15 cellular contexts compared by ENCODE assay signal in the genomic region with DNA sequence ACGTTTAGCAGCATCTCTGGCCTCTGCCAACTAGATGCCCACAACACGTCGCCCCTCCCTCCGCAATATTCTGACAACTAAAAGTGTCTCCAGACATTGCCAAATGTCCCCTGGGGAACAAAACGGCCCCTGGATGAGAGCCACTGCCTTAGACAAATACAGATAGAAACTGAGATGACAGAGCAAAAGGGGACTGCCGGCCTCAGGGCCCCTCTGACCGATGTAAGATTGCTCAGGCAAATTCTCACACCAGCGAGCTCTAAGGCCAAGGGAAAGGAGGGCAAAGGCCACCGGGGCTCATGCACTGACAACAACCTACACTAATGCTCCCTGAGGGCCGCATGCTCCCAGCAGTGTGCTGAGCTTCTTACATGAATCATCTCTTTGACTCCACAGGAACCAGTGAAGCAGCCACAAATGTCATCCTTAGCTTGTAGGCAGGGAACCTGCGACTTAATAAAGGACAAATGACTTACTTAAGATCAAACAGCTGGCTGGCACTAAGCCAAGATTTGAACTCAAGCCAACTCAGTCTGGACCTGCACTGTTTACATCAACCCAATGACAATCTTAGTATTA.
A peak's percentile ranks its signal among the peaks of the same experiment; 100 is the strongest.
DNase-seq lines count a peak whose midpoint lies in the region; ATAC-seq, FAIRE-seq and TF ChIP-seq lines count a peak whose summit lies in the region.
"Had no signal": no experiment of that assay in that cellular context is flagged by ENCODE, and none has a peak within 500 bp of the region (broad histone marks: within the 10 kb centered on the region; RNA-seq: fewer than 3 reads in every experiment).

No MANE protein-coding gene starts in this region.

- TF ChIP-seq EP300 in A549 (IDR thresholded peaks at IDR 0.05): no peak

- H3K27me3 ChIP-seq in adipocyte (replicated peaks; ENCODE audit: control insufficient read depth, insufficient read depth, low read length) (no peaks in the 10 kb centered on the region), left ventricle myocardium inferior (ENCODE audit: low read depth) (no peaks in the 10 kb centered on the region), Karpas-422 (ENCODE audit: low read length) (no peaks in the 10 kb centered on the region)
- H3K27me3 ChIP-seq: ascending aorta had no signal

- H3K9me3 ChIP-seq in A549: no peaks in the 10 kb centered on the region
- no peaks in the 10 kb centered on the region for H3K9me3 ChIP-seq in adipocyte (ENCODE audit: control insufficient read depth, low read length)
- no peaks in the 10 kb centered on the region for H3K9me3 ChIP-seq in left ventricle myocardium inferior (replicated peaks)
- no peaks in the 10 kb centered on the region for H3K9me3 ChIP-seq in Karpas-422 (ENCODE audit: low read length)
- H3K9me3 ChIP-seq: ascending aorta; BLaER1 treated with 17β-estradiol and CSF1 and Interleukin-3, amounts not matched to agents 10 nM and 100 nM had no signal

- peak; percentile 54 to 71; a peak in 5 of 6 replicates for ATAC-seq in A549

- POLR2A ChIA-PET in A549 (lab: Yijun Ruan, JAX) (interaction anchor here (0.5 kb wide), 1 partner anchor 9 kb away, joined by 3 read pairs; no protein-coding TSS in a partner anchor), HEK293T (lab: Yijun Ruan, JAX) (no interaction called here)

- H3K36me3 ChIP-seq in adipocyte (ENCODE audit: control insufficient read depth, insufficient read depth, low read length, severe bottlenecking): no peaks in the 10 kb centered on the region
- H3K36me3 ChIP-seq in left ventricle myocardium inferior: no peaks in the 10 kb centered on the region
- H3K36me3 ChIP-seq in Karpas-422 (ENCODE audit: insufficient read depth, low read length): no peaks in the 10 kb centered on the region
- H3K36me3 ChIP-seq: ascending aorta; BLaER1 treated with 17β-estradiol and CSF1 and Interleukin-3, amounts not matched to agents 10 nM and 100 nM had no signal

- 29% methylated on average over 11 of the region's 11 CpGs for WGBS in A549 (ENCODE audit: missing lambda C conversion rate)

- H3K4me3 ChIP-seq in A549 (no peak overlapping the region), adipocyte (ENCODE audit: low read length) (no peak overlapping the region), left ventricle myocardium inferior (no peak overlapping the region), Karpas-422 (ENCODE audit: low read length) (no peak overlapping the region)
- H3K4me3 ChIP-seq: ascending aorta; BLaER1 treated with 17β-estradiol and CSF1 and Interleukin-3, amounts not matched to agents 10 nM and 100 nM had no signal

- H3K4me2 ChIP-seq in A549 (peak overlapping the region; percentile 15), Karpas-422 (ENCODE audit: low read depth, low read length, poor library complexity, severe bottlenecking) (no peak overlapping the region)
- H3K4me2 ChIP-seq: BLaER1 treated with 17β-estradiol and CSF1 and Interleukin-3, amounts not matched to agents 10 nM and 100 nM had no signal

- intact Hi-C loops in left ventricle myocardium inferior (cut with micrococcal nuclease): no loop called here

- TF ChIP-seq POLR2A in A549 (IDR thresholded peaks at IDR 0.05; ENCODE audit: low read length): no peak

- TF ChIP-seq CTCF in A549 (IDR thresholded peaks at IDR 0.05) (no peak), left ventricle myocardium inferior (IDR thresholded peaks at IDR 0.05; ENCODE audit: borderline replicate concordance) (no peak)

- peak overlapping the region in 1 of 2 experiments; percentile 58; a peak in 4 of 6 replicates for H3K27ac ChIP-seq in A549
- peak overlapping the region; percentile 51 for H3K27ac ChIP-seq in left ventricle myocardium inferior (replicated peaks)
- H3K27ac ChIP-seq in Karpas-422 (ENCODE audit: low read length): no peak overlapping the region
- H3K27ac ChIP-seq: ascending aorta; BLaER1 treated with 17β-estradiol and CSF1 and Interleukin-3, amounts not matched to agents 10 nM and 100 nM had no signal

- no peaks in the 10 kb centered on the region for H3K9me2 ChIP-seq in Karpas-422 (replicated peaks; ENCODE audit: insufficient read depth, low read length)

- no peak overlapping the region for H2AFZ ChIP-seq in Karpas-422 (ENCODE audit: low read length)

- H3K4me1 ChIP-seq in A549 (peaks cover 34% of the 10 kb centered on the region), adipocyte (ENCODE audit: control insufficient read depth, insufficient read depth, low read length) (peaks cover 17% of the 10 kb centered on the region), left ventricle myocardium inferior (peaks cover 14% of the 10 kb centered on the region), Karpas-422 (ENCODE audit: low read length) (no peaks in the 10 kb centered on the region)
- H3K4me1 ChIP-seq: BLaER1 treated with 17β-estradiol and CSF1 and Interleukin-3, amounts not matched to agents 10 nM and 100 nM had no signal

- no peaks in the 10 kb centered on the region for H3K79me2 ChIP-seq in Karpas-422 (ENCODE audit: low read length)

- CTCF ChIA-PET in A549 (lab: Yijun Ruan, JAX): interaction anchor here (1.3 kb wide), 1 partner anchor 304 kb away, joined by 3 read pairs; no protein-coding TSS in a partner anchor
- CTCF ChIA-PET in HEK293T (lab: Yijun Ruan, JAX): interaction anchor here (1.4 kb wide), 1 partner anchor 73 kb away, joined by 4 read pairs; no protein-coding TSS in a partner anchor

- no peak overlapping the region for H3K9ac ChIP-seq in adipocyte (ENCODE audit: low read length)
- H3K9ac ChIP-seq in Karpas-422 (ENCODE audit: low read length): no peak overlapping the region
- H3K9ac ChIP-seq: BLaER1 treated with 17β-estradiol and CSF1 and Interleukin-3, amounts not matched to agents 10 nM and 100 nM had no signal

- no peak for TF ChIP-seq RAD21 in A549 (conservative IDR thresholded peaks at IDR 0.05 in 1 of 2, IDR thresholded peaks at IDR 0.05 in 1 of 2)

- peak; percentile 46 to 51 for DNase-seq in A549 (ENCODE audit: low read depth in 1 of 2, low spot score in 1 of 2)
- no peak for DNase-seq in HEK293T (ENCODE audit: extremely low spot score)
- DNase-seq in adipocyte (ENCODE audit: low read depth): peak; percentile 24
- peak; percentile 13 for DNase-seq in left ventricle myocardium inferior
- no peak for DNase-seq in NCI-H1092 (lab: John Stamatoyannopoulos, UW)
- DNase-seq in NCI-H1436 treated with DMSO at 0.1 percent for 48 hours (lab: John Stamatoyannopoulos, UW): no peak
- no peak for DNase-seq in NCI-H1417 treated with DMSO at 0.1 percent for 48 hours (lab: John Stamatoyannopoulos, UW)
- no peak for DNase-seq in Karpas-422
- DNase-seq: activated T-cell treated with anti-CD3 and anti-CD28 coated beads, Interleukin-2, amount 50 U/mL, for 24 hours; HCEC 1CT; NCI-H1048; stimulated activated CD4-positive, alpha-beta T cell treated with anti-CD3 and anti-CD28 coated beads, Interleukin-4, amount 100 ng/mL, for 24 hours had no signal

- H4K20me1 ChIP-seq in Karpas-422 (ENCODE audit: insufficient read depth, low read depth, low read length): no peaks in the 10 kb centered on the region
- H4K20me1 ChIP-seq: BLaER1 treated with 17β-estradiol and CSF1 and Interleukin-3, amounts not matched to agents 10 nM and 100 nM had no signal

- no peak for FAIRE-seq in A549 (lab: Jason Lieb, UNC)
- FAIRE-seq: TTC549 had no signal

TF ChIP-seq in A549, 52 proteins besides CTCF, POLR2A, EP300 and RAD21:
- TF ChIP-seq, protein P1, sequence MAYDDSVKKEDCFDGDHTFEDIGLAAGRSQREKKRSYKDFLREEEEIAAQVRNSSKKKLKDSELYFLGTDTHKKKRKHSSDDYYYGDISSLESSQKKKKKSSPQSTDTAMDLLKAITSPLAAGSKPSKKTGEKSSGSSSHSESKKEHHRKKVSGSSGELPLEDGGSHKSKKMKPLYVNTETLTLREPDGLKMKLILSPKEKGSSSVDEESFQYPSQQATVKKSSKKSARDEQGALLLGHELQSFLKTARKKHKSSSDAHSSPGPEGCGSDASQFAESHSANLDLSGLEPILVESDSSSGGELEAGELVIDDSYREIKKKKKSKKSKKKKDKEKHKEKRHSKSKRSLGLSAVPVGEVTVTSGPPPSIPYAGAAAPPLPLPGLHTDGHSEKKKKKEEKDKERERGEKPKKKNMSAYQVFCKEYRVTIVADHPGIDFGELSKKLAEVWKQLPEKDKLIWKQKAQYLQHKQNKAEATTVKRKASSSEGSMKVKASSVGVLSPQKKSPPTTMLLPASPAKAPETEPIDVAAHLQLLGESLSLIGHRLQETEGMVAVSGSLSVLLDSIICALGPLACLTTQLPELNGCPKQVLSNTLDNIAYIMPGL (CRISPR knock-in tag; IDR thresholded peaks at IDR 0.05; ENCODE audit: borderline replicate concordance): no peak
- TF ChIP-seq TFCP2L1 (CRISPR knock-in tag; IDR thresholded peaks at IDR 0.05) (no peak), PHF8 (IDR thresholded peaks at IDR 0.05; ENCODE audit: borderline replicate concordance, low read depth) (no peak)
- TF ChIP-seq, protein P2, sequence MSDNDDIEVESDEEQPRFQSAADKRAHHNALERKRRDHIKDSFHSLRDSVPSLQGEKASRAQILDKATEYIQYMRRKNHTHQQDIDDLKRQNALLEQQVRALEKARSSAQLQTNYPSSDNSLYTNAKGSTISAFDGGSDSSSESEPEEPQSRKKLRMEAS (IDR thresholded peaks at IDR 0.05): peak; percentile 40; the same call in 1 of the 2 replicates
TF ChIP-seq in A549: peak in this region for 1.

TF ChIP-seq in HEK293T, 16 proteins besides CTCF, POLR2A, EP300 and RAD21:
- no peak for TF ChIP-seq TARDBP (IDR thresholded peaks at IDR 0.05)
- TF ChIP-seq, protein P3, sequence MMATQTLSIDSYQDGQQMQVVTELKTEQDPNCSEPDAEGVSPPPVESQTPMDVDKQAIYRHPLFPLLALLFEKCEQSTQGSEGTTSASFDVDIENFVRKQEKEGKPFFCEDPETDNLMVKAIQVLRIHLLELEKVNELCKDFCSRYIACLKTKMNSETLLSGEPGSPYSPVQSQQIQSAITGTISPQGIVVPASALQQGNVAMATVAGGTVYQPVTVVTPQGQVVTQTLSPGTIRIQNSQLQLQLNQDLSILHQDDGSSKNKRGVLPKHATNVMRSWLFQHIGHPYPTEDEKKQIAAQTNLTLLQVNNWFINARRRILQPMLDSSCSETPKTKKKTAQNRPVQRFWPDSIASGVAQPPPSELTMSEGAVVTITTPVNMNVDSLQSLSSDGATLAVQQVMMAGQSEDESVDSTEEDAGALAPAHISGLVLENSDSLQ (IDR thresholded peaks at IDR 0.05): peak; percentile 79
TF ChIP-seq in HEK293T: peak in this region for 1.

Comparison
In these comparisons a context has a peak if more than half of its experiments do, and no peak if none do; other contexts are left out.
1. DNase-seq: peak in A549 (2 of 2), adipocyte (single experiment) and left ventricle myocardium inferior (single experiment); none in HEK293T (single experiment), NCI-H1092 (single experiment), NCI-H1436 treated with DMSO at 0.1 percent for 48 hours (single experiment), NCI-H1417 treated with DMSO at 0.1 percent for 48 hours (single experiment) and Karpas-422 (single experiment).